In genomic region chr2:201450910-201451329, GRCh38 we compare ENCODE assay signal across 8 cellular contexts. TPM values are rescaled to one million over a fixed set of nuclear protein-coding genes. Genes with fewer than 3 reads are reported as not detected.
DNase-seq lines count a peak whose midpoint lies in the region; ATAC-seq and TF ChIP-seq lines count a peak whose summit lies in the region.

No MANE protein-coding gene starts in this region.

- peak overlapping the region; percentile 93 for H2AFZ ChIP-seq in OCI-LY3 (ENCODE audit: low read depth, low read length)

- H3K4me3 ChIP-seq in OCI-LY3 (ENCODE audit: low read length) (peak overlapping the region; percentile 94), endocrine pancreas (ENCODE audit: control insufficient read depth, insufficient read depth, low read length) (peak overlapping the region; percentile 96)
- peak overlapping the region; percentile 96 for H3K4me3 ChIP-seq in naive thymus-derived CD4-positive, alpha-beta T cell (ENCODE audit: low read length)

- H3K27ac ChIP-seq in OCI-LY3 (ENCODE audit: low read length), result peak overlapping the region; percentile 36
- peak overlapping the region; percentile 83 for H3K27ac ChIP-seq in naive thymus-derived CD4-positive, alpha-beta T cell (ENCODE audit: low read depth, low read length)

- H3K36me3 Mint-ChIP-seq in naive thymus-derived CD4-positive, alpha-beta T cell, result peaks cover 0 to 13% (median 9%) of the 10 kb centered on the region in 5 donors

- H3K9ac ChIP-seq in OCI-LY3 (ENCODE audit: low read length), result peak overlapping the region; percentile 75
- peak overlapping the region; percentile 80 for H3K9ac ChIP-seq in endocrine pancreas (ENCODE audit: control insufficient read depth, insufficient read depth, low read length)

- H4K20me1 ChIP-seq in OCI-LY3 (ENCODE audit: insufficient read depth, low read length), result no peaks in the 10 kb centered on the region

- H3K27me3 ChIP-seq in OCI-LY3 (ENCODE audit: low read depth, low read length) (no peaks in the 10 kb centered on the region), endocrine pancreas (ENCODE audit: control insufficient read depth, insufficient read depth, low read length) (no peaks in the 10 kb centered on the region)
- no peaks in the 10 kb centered on the region for H3K27me3 ChIP-seq in naive thymus-derived CD4-positive, alpha-beta T cell (ENCODE audit: control insufficient read depth in 2 of 2, insufficient read depth in 2 of 2, low read length in 2 of 2)

- H3K36me3 ChIP-seq in OCI-LY3 (replicated peaks; ENCODE audit: low read depth, low read length) (no peaks in the 10 kb centered on the region), endocrine pancreas (ENCODE audit: control insufficient read depth, insufficient read depth, low read length) (no peaks in the 10 kb centered on the region)
- peaks cover 0 to 6% (median 0%) of the 10 kb centered on the region in 3 experiments for H3K36me3 ChIP-seq in naive thymus-derived CD4-positive, alpha-beta T cell (ENCODE audit: control insufficient read depth in 2 of 3, insufficient read depth in 3 of 3, low read length in 3 of 3)

- H3K4me1 ChIP-seq in OCI-LY3 (ENCODE audit: low read length), result peaks cover 10% of the 10 kb centered on the region
- H3K4me1 ChIP-seq in endocrine pancreas (ENCODE audit: control insufficient read depth, insufficient read depth, low read length), result peaks cover 13% of the 10 kb centered on the region
- peaks cover 37 to 43% of the 10 kb centered on the region in 2 donors for H3K4me1 ChIP-seq in naive thymus-derived CD4-positive, alpha-beta T cell (ENCODE audit: control insufficient read depth in 2 of 2, insufficient read depth in 2 of 2, low read length in 2 of 2)

- H3K9me3 ChIP-seq in OCI-LY3 (ENCODE audit: insufficient read depth, low read length) (no peaks in the 10 kb centered on the region), endocrine pancreas (ENCODE audit: control insufficient read depth, low read length) (no peaks in the 10 kb centered on the region)
- H3K9me3 ChIP-seq in naive thymus-derived CD4-positive, alpha-beta T cell (ENCODE audit: control insufficient read depth in 2 of 3, low read length in 3 of 3), result no peaks in the 10 kb centered on the region

- peaks cover 0 to 8% (median 0%) of the 10 kb centered on the region in 5 donors for H3K27me3 Mint-ChIP-seq in naive thymus-derived CD4-positive, alpha-beta T cell

- peaks cover 12% of the 10 kb centered on the region for H3K79me2 ChIP-seq in OCI-LY3 (ENCODE audit: low read length)

- H3K4me3 Mint-ChIP-seq in naive thymus-derived CD4-positive, alpha-beta T cell, result peak overlapping the region; percentile 94 to 98 (median 97)

- peaks cover 32 to 75% (median 47%) of the 10 kb centered on the region in 7 donors for H3K4me1 Mint-ChIP-seq in naive thymus-derived CD4-positive, alpha-beta T cell

- DNase-seq in NCI-H1092 treated with DMSO at 0.1 percent for 48 hours (lab: John Stamatoyannopoulos, UW) (peak; percentile 47), NCI-H1092 (lab: John Stamatoyannopoulos, UW) (no peak), retina (no peak)
- DNase-seq in naive thymus-derived CD4-positive, alpha-beta T cell, result no peak

- CTCF ChIA-PET in naive thymus-derived CD4-positive, alpha-beta T cell (lab: Charles Lee), result interaction anchor here (0.9 to 2.9 kb wide), 5 partner anchors 10 to 268 kb away, joined by 3 to 7 read pairs (median 5); partner anchors contain the start of gene CASP10

- ATAC-seq in HG02870 (IDR thresholded peaks at IDR 0.05; ENCODE audit: unreplicated experiment), result peak; percentile 18
- ATAC-seq in naive thymus-derived CD4-positive, alpha-beta T cell, result peak; percentile 13
- ATAC-seq in GM21786 (IDR thresholded peaks at IDR 0.05; ENCODE audit: unreplicated experiment), result no peak

- TF ChIP-seq CTCF in OCI-LY3 (IDR thresholded peaks at IDR 0.05; ENCODE audit: low read depth, low read length), result no peak

- intact Hi-C loops in naive thymus-derived CD4-positive, alpha-beta T cell (cut with micrococcal nuclease), result loop anchor here (1.0 to 10.0 kb wide), 28 partner anchors 18 to 926 kb away; partner anchors contain the start of genes CASP10 (in 2 of the 2), HYCC2 (in 2 of the 2), NIF3L1 (in 2 of the 2) and NOP58 (in 2 of the 2)

- peak overlapping the region; percentile 80 for H3K4me2 ChIP-seq in OCI-LY3 (ENCODE audit: low read length)

- H3K9me3 Mint-ChIP-seq in naive thymus-derived CD4-positive, alpha-beta T cell, result no peaks in the 10 kb centered on the region

- POLR2A ChIA-PET in naive thymus-derived CD4-positive, alpha-beta T cell (lab: Charles Lee), result interaction anchor here (0.7 to 5.0 kb wide), 25 partner anchors 10 to 1788 kb away, joined by 3 to 26 read pairs (median 5); partner anchors contain the start of genes ALS2, CASP10, CASP8 and CFLAR

- peak overlapping the region; percentile 45 to 97 (median 95) for H3K27ac Mint-ChIP-seq in naive thymus-derived CD4-positive, alpha-beta T cell

RNA-seq across cellular contexts. Expression of gene TRAK2, which starts 0.3 kb away (rescaled TPM):
- total RNA-seq in naive thymus-derived CD4-positive, alpha-beta T cell, result 10 to 100 TPM; 27.8 to 47.6 (median 35.2) TPM
- 10 to 100 TPM; 27.2 to 30.7 TPM for polyA plus RNA-seq in naive thymus-derived CD4-positive, alpha-beta T cell

RNA-seq across cellular contexts. Expression of gene STRADB, which starts 0.6 kb away (rescaled TPM):
- total RNA-seq in naive thymus-derived CD4-positive, alpha-beta T cell, result 10 to 100 TPM; 11.9 to 18.4 (median 16.1) TPM
- 10 to 100 TPM; 31.5 to 41.4 TPM for polyA plus RNA-seq in naive thymus-derived CD4-positive, alpha-beta T cell
